In the genomic region with DNA sequence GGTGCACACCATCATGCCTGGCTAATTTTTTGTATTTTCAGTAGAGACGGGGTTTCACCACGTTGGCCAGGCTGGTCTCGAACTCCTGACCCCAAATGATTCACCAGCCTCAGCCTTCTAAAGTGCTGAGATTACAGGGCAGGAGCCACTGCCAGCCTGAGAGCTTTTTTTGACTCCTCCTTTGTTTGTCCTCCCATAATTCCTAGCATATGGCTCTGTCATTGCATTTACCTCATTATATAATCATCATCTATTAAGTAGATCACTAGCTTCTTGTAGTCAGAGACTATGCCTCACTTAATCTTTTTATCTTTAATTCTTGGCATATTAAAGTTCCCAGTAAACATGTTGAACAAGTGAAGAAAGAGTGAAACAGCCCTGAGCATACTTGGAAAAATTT, we compare ENCODE assay signal across 15 cellular contexts.
DNase-seq lines count a peak whose midpoint lies in the region; ATAC-seq, FAIRE-seq and TF ChIP-seq lines count a peak whose summit lies in the region.
"Had no signal": no experiment of that assay in that cellular context is flagged by ENCODE, and none has a peak within 500 bp of the region (broad histone marks: within the 10 kb centered on the region; RNA-seq: fewer than 3 reads in every experiment).

No MANE protein-coding gene starts in this region.

- no peaks in the 10 kb centered on the region for H3K9me3 ChIP-seq in small intestine (ENCODE audit: control insufficient read depth, low read depth)
- H3K9me3 ChIP-seq: upper lobe of right lung had no signal

- H3K27ac ChIP-seq in GM23338 (ENCODE audit: low read depth) (0 out of 2 replicates have a peak overlapping the region, but pooled peaks have one; percentile 57), small intestine (ENCODE audit: low read depth in 1 of 2, low read length in 1 of 2) (no peak overlapping the region)
- H3K27ac ChIP-seq: upper lobe of right lung had no signal

- DNase-seq in A172 (ENCODE audit: low spot score) (peak; percentile 24), GM23338 (ENCODE audit: low spot score) (no peak), fibroblast of the aortic adventitia (ENCODE audit: low read depth) (peak; percentile 62), small intestine (no peak), putamen (ENCODE audit: low spot score) (no peak), NCI-H748 (lab: John Stamatoyannopoulos, UW; ENCODE audit: unreplicated experiment) (no peak)
- DNase-seq: activated CD4-positive, alpha-beta T cell treated with anti-CD3 and anti-CD28 coated beads, Interleukin-2, amount 50 U/mL, for 48 hours; activated gamma-delta T cell treated with Interleukin-2 at 50 U/mL for 16 hours; DMS53; nucleus accumbens; upper lobe of right lung had no signal

- peaks cover 9% of the 10 kb centered on the region; the same call in 1 of the 2 replicates for H3K4me1 ChIP-seq in GM23338 (ENCODE audit: insufficient read depth)
- H3K4me1 ChIP-seq in small intestine (ENCODE audit: control insufficient read depth in 2 of 2, insufficient read depth in 1 of 2, low read depth in 1 of 2, low read length in 1 of 2): no peaks in the 10 kb centered on the region

- no peaks in the 10 kb centered on the region for H3K9me3 Mint-ChIP-seq in GM23338
- H3K9me3 Mint-ChIP-seq: T-helper 1 cell treated with Interleukin-12 subunit alpha and Interleukin-12 subunit beta and Interleukin-4 antibody, amounts not matched to agents 30 μg/mL and 1 μg/mL, for 36 hours had no signal

- no peaks in the 10 kb centered on the region for H3K9me2 ChIP-seq in GM23338 (ENCODE audit: insufficient read depth)

- H3F3A ChIP-seq in GM23338 (replicated peaks; ENCODE audit: low read depth): no peaks in the 10 kb centered on the region

- H3K36me3 ChIP-seq in GM23338 (ENCODE audit: insufficient read depth) (no peaks in the 10 kb centered on the region), small intestine (ENCODE audit: control insufficient read depth in 2 of 2, insufficient read depth in 2 of 2, low read length in 2 of 2) (no peaks in the 10 kb centered on the region)
- H3K36me3 ChIP-seq: upper lobe of right lung had no signal

- H3K4me3 Mint-ChIP-seq in GM23338: no peak overlapping the region
- H3K4me3 Mint-ChIP-seq: T-helper 1 cell treated with Interleukin-12 subunit alpha and Interleukin-12 subunit beta and Interleukin-4 antibody, amounts not matched to agents 30 μg/mL and 1 μg/mL, for 36 hours had no signal

- no peak for ATAC-seq in GM23338
- ATAC-seq in SK-N-SH treated with all-trans-retinoic acid at 6 μM for 48 hours: peak; percentile 74
- no peak for ATAC-seq in GM21515 (IDR thresholded peaks at IDR 0.05; ENCODE audit: unreplicated experiment)
- ATAC-seq: Panc1, upper lobe of right lung had no signal

- WGBS in small intestine, 3 donors: 81 to 83% (median 81%) methylated on average over 3 of the region's 3 CpGs

- H3K27me3 Mint-ChIP-seq in GM23338 (ENCODE audit: insufficient read depth, low read depth, poor library complexity): peaks cover 1% of the 10 kb centered on the region

- no peak overlapping the region for H3K27ac Mint-ChIP-seq in GM23338
- H3K27ac Mint-ChIP-seq: T-helper 1 cell treated with Interleukin-12 subunit alpha and Interleukin-12 subunit beta and Interleukin-4 antibody, amounts not matched to agents 30 μg/mL and 1 μg/mL, for 36 hours had no signal

- H4K20me1 ChIP-seq in GM23338 (replicated peaks; ENCODE audit: insufficient read depth): no peaks in the 10 kb centered on the region

- FAIRE-seq in small intestine (lab: Jason Lieb, UNC): no peak

- H3K4me2 ChIP-seq in GM23338: no peak overlapping the region

- H3K4me3 ChIP-seq in GM23338 (no peak overlapping the region), fibroblast of the aortic adventitia (ENCODE audit: low read depth, low read length) (no peak overlapping the region), small intestine (ENCODE audit: low read depth in 1 of 2, low read length in 2 of 2) (no peak overlapping the region)
- H3K4me3 ChIP-seq: upper lobe of right lung had no signal

- no peak for TF ChIP-seq CTCF in GM23338 (conservative IDR thresholded peaks at IDR 0.05; ENCODE audit: low read depth in 2 of 2)
- TF ChIP-seq CTCF in fibroblast of the aortic adventitia (IDR thresholded peaks at IDR 0.05; ENCODE audit: insufficient read depth, low read length): no peak

- H3K36me3 Mint-ChIP-seq in GM23338 (ENCODE audit: low read depth): no peaks in the 10 kb centered on the region

- no peaks in the 10 kb centered on the region for H3K79me2 ChIP-seq in GM23338 (replicated peaks; ENCODE audit: insufficient read depth)

- H3K4me1 Mint-ChIP-seq in GM23338: no peaks in the 10 kb centered on the region

- H2AFZ ChIP-seq in GM23338: no peak overlapping the region

- H3K27me3 ChIP-seq in GM23338 (ENCODE audit: insufficient read depth) (no peaks in the 10 kb centered on the region), small intestine (ENCODE audit: control insufficient read depth in 2 of 2, insufficient read depth in 2 of 2, low read length in 2 of 2) (no peaks in the 10 kb centered on the region)
- H3K27me3 ChIP-seq: upper lobe of right lung had no signal

TF ChIP-seq in GM23338, 12 proteins besides CTCF, POLR2A, EP300 and RAD21 (continues in another document):
- TF ChIP-seq CREB1 (CRISPR knock-in tag; IDR thresholded peaks at IDR 0.05; ENCODE audit: low read depth): no peak
- TF ChIP-seq REST (IDR thresholded peaks at IDR 0.05; ENCODE audit: unreplicated experiment): no peak
- no peak for TF ChIP-seq ZNF114 (CRISPR knock-in tag; IDR thresholded peaks at IDR 0.05)
- no peak for TF ChIP-seq EZH2 (IDR thresholded peaks at IDR 0.05; ENCODE audit: low read depth, unreplicated experiment)

TF ChIP-seq in SK-N-SH treated with all-trans-retinoic acid at 6 μM for 48 hours, 23 proteins besides CTCF, POLR2A, EP300 and RAD21:
- TF ChIP-seq ISL1 (CRISPR knock-in tag; IDR thresholded peaks at IDR 0.05) (peak; percentile 44; the same call in 1 of the 2 replicates), TSHZ2 (CRISPR knock-in tag; IDR thresholded peaks at IDR 0.05) (no peak)

Comparison
In these comparisons a context has a peak if more than half of its experiments do, and no peak if none do; other contexts are left out.
1. DNase-seq: peak in A172 (single experiment) and fibroblast of the aortic adventitia (single experiment); none in GM23338 (single experiment), small intestine (single experiment), putamen (single experiment) and NCI-H748 (single experiment).